17 cellular contexts compared by ENCODE assay signal in genomic region chr2:190896477-190896876, GRCh38. TPM values are rescaled to one million over a fixed set of nuclear protein-coding genes. Genes with fewer than 3 reads are reported as not detected.
DNase-seq lines count a peak whose midpoint lies in the region; ATAC-seq, FAIRE-seq and TF ChIP-seq lines count a peak whose summit lies in the region.
"Had no signal": no experiment of that assay in that cellular context is flagged by ENCODE, and none has a peak within 500 bp of the region (broad histone marks: within the 10 kb centered on the region; RNA-seq: fewer than 3 reads in every experiment).

No MANE protein-coding gene starts in this region.

- H3K36me3 ChIP-seq in CD8-positive, alpha-beta T cell (ENCODE audit: insufficient read depth, low read length), result peaks cover 19% of the 10 kb centered on the region
- H3K36me3 ChIP-seq in HUES6 (ENCODE audit: control insufficient read depth, insufficient read depth, low read length) (peaks cover 45% of the 10 kb centered on the region), K562 (ENCODE audit: control insufficient read depth, insufficient read depth, low read length) (peaks cover 71% of the 10 kb centered on the region)

- in situ Hi-C loops in K562 (cut with MboI), result no loop called here

- H3K4me1 ChIP-seq in CD8-positive, alpha-beta T cell (ENCODE audit: insufficient read depth, low read length), result peaks cover 15% of the 10 kb centered on the region
- H3K4me1 ChIP-seq in HUES6 (ENCODE audit: control insufficient read depth, insufficient read depth, low read length) (peaks cover 5% of the 10 kb centered on the region; the same call in 1 of the 2 replicates), K562 (replicated peaks in 1 of 2; ENCODE audit: control insufficient read depth in 2 of 2, insufficient read depth in 2 of 2, low read length in 2 of 2) (peaks cover 0 to 3% of the 10 kb centered on the region in 2 experiments; a peak in 3 of 5 replicates)

- H3K27me3 ChIP-seq in CD8-positive, alpha-beta T cell (ENCODE audit: insufficient read depth, low read length), result no peaks in the 10 kb centered on the region
- H3K27me3 ChIP-seq in HUES6 (ENCODE audit: control insufficient read depth, insufficient read depth, low read length), result no peaks in the 10 kb centered on the region
- no peaks in the 10 kb centered on the region for H3K27me3 ChIP-seq in K562 (ENCODE audit: control insufficient read depth in 2 of 2, insufficient read depth in 2 of 2, low read length in 2 of 2)
- H3K27me3 ChIP-seq: gastrocnemius medialis had no signal

- no peak for TF ChIP-seq CTCF in CD8-positive, alpha-beta T cell (IDR thresholded peaks at IDR 0.05)
- TF ChIP-seq CTCF in K562 (IDR thresholded peaks at IDR 0.05 in 2 of 3, conservative IDR thresholded peaks at IDR 0.05 in 1 of 3; ENCODE audit: insufficient read depth in 2 of 3, low read depth in 1 of 3, low read length in 3 of 3), result no peak
- TF ChIP-seq CTCF in mesothelial cell of epicardium (IDR thresholded peaks at IDR 0.05; ENCODE audit: unreplicated experiment), result no peak

- no peaks in the 10 kb centered on the region for H3K9me1 ChIP-seq in K562 (ENCODE audit: control insufficient read depth, insufficient read depth, low read length)

- H3K27ac Mint-ChIP-seq in CD8-positive, alpha-beta T cell, result peak overlapping the region; percentile 10
- peak overlapping the region; percentile 23 for H3K27ac Mint-ChIP-seq in mesothelial cell of epicardium

- H4K20me1 ChIP-seq in K562 (replicated peaks; ENCODE audit: control insufficient read depth, insufficient read depth, low read length), result no peaks in the 10 kb centered on the region

- H3K4me1 Mint-ChIP-seq in CD8-positive, alpha-beta T cell (ENCODE audit: low read depth), result peaks cover 39% of the 10 kb centered on the region
- peaks cover 14% of the 10 kb centered on the region for H3K4me1 Mint-ChIP-seq in mesothelial cell of epicardium

- FAIRE-seq in K562 (lab: Jason Lieb, UNC) (peak; percentile 48), H54 (lab: Jason Lieb, UNC) (no peak)

- peaks cover 50% of the 10 kb centered on the region for H3K36me3 Mint-ChIP-seq in CD8-positive, alpha-beta T cell
- H3K36me3 Mint-ChIP-seq in mesothelial cell of epicardium, result peaks cover 14% of the 10 kb centered on the region

- H3K4me3 Mint-ChIP-seq in CD8-positive, alpha-beta T cell, result no peak overlapping the region
- no peak overlapping the region for H3K4me3 Mint-ChIP-seq in mesothelial cell of epicardium

- no TSS peak for BruUV-seq in K562 (replicated peaks; lab: Mats Ljungman, UMichigan)

- no peaks in the 10 kb centered on the region for H3K9me3 Mint-ChIP-seq in CD8-positive, alpha-beta T cell
- H3K9me3 Mint-ChIP-seq in mesothelial cell of epicardium, result no peaks in the 10 kb centered on the region

- no peak overlapping the region for H3K4me3 ChIP-seq in CD8-positive, alpha-beta T cell (ENCODE audit: low read depth, low read length)
- H3K4me3 ChIP-seq in HUES6 (ENCODE audit: low read depth, low read length) (no peak overlapping the region), K562 (no peak overlapping the region)
- H3K4me3 ChIP-seq: gastrocnemius medialis had no signal

- intact Hi-C loops in CD8-positive, alpha-beta T cell (cut with DNase I, micrococcal nuclease), result loop anchor here (1.0 to 5.0 kb wide), 2 partner anchors 9 to 36 kb away; no protein-coding TSS in a partner anchor
- intact Hi-C loops in K562 (cut with micrococcal nuclease) (no loop called here), head of caudate nucleus (cut with DNase I) (no loop called here)

- no peak overlapping the region for H3K27ac ChIP-seq in CD8-positive, alpha-beta T cell (ENCODE audit: low read depth, low read length)
- H3K27ac ChIP-seq in HUES6 (ENCODE audit: low read depth, low read length) (peak overlapping the region; percentile 55; the same call in 1 of the 2 replicates), K562 (ENCODE audit: extremely low read depth, low read depth, low read length) (peak overlapping the region; percentile 54; the same call in 1 of the 3 replicates)
- H3K27ac ChIP-seq: gastrocnemius medialis had no signal

- no peak for ATAC-seq in CD8-positive, alpha-beta T cell
- peak; percentile 81 for ATAC-seq in K562
- no peak for ATAC-seq in HG02759 (IDR thresholded peaks at IDR 0.05; ENCODE audit: unreplicated experiment)
- ATAC-seq: gastrocnemius medialis had no signal

- 32% methylated on average over 4 of the region's 4 CpGs for WGBS in K562 (ENCODE audit: insufficient coverage, low coverage, missing lambda C conversion rate)

- no peak for DNase-seq in CD8-positive, alpha-beta T cell
- peak in 2 of 4 experiments; percentile 22 to 42 for DNase-seq in K562 (ENCODE audit: extremely low read depth in 1 of 4, low spot score in 3 of 4)
- no peak for DNase-seq in mesothelial cell of epicardium (ENCODE audit: low spot score in 2 of 2, unreplicated experiment in 2 of 2)
- no peak for DNase-seq in H54 (ENCODE audit: insufficient read length, low spot score)
- DNase-seq in NK-92 treated with Interleukin-12 subunit alpha and Interleukin-12 subunit beta, amount 100 ng/mL, for 24 hours (lab: John Stamatoyannopoulos, UW), result no peak
- DNase-seq in head of caudate nucleus, result no peak
- DNase-seq: activated CD4-positive, alpha-beta T cell treated with anti-CD3 and anti-CD28 coated beads, Interleukin-2, amount 50 U/mL, for 1 hour; activated gamma-delta T cell treated with Interleukin-2 at 50 U/mL for 16 hours; DND-41; gastrocnemius medialis; mesenchymal stem cell; NCI-H1930; NCI-H526; stimulated activated CD4-positive, alpha-beta T cell treated with anti-CD3 and anti-CD28 coated beads, Interleukin-12 subunit alpha, Interleukin-12 subunit beta, amount 100 ng/mL, for 4 hours; substantia nigra had no signal

- H3K9ac ChIP-seq in HUES6 (ENCODE audit: low read length), result no peak overlapping the region
- H3K9ac ChIP-seq in K562 (ENCODE audit: insufficient read depth in 1 of 2, low read depth in 2 of 2, low read length in 2 of 2), result no peak overlapping the region

- POLR2A ChIA-PET in CD8-positive, alpha-beta T cell (lab: Charles Lee), result no interaction called here
- POLR2A ChIA-PET in K562 (lab: Yijun Ruan, JAX), result interaction anchor here (1.0 to 1.3 kb wide), 3 partner anchors 10 to 15 kb away, joined by 3 to 4 read pairs (median 3); no protein-coding TSS in a partner anchor

- no peaks in the 10 kb centered on the region for H3K9me3 ChIP-seq in CD8-positive, alpha-beta T cell (ENCODE audit: low read length)
- no peaks in the 10 kb centered on the region for H3K9me3 ChIP-seq in HUES6 (ENCODE audit: control insufficient read depth, insufficient read depth, low read depth, low read length)
- H3K9me3 ChIP-seq in K562 (replicated peaks; ENCODE audit: control insufficient read depth, insufficient read depth, low read depth, low read length), result no peaks in the 10 kb centered on the region
- H3K9me3 ChIP-seq: gastrocnemius medialis had no signal

- H3K79me2 ChIP-seq in K562 (ENCODE audit: control insufficient read depth, insufficient read depth, low read length), result peaks cover 38% of the 10 kb centered on the region

- H2AFZ ChIP-seq in K562 (ENCODE audit: low read depth, low read length), result no peak overlapping the region

- no peak overlapping the region for H3K4me2 ChIP-seq in K562 (ENCODE audit: insufficient read depth, low read length)

- 0 out of 2 replicates have a peak, but pooled peaks have one; percentile 47 for TF ChIP-seq EP300 in K562 (IDR thresholded peaks at IDR 0.05; ENCODE audit: low read length)

- TF ChIP-seq RAD21 in K562 (CRISPR knock-in tag; conservative IDR thresholded peaks at IDR 0.05 in 1 of 2, IDR thresholded peaks at IDR 0.05 in 1 of 2), result no peak

- no peaks in the 10 kb centered on the region for H3K27me3 Mint-ChIP-seq in CD8-positive, alpha-beta T cell (ENCODE audit: low read depth)
- H3K27me3 Mint-ChIP-seq in mesothelial cell of epicardium (ENCODE audit: low read depth), result no peaks in the 10 kb centered on the region

- CTCF ChIA-PET in CD8-positive, alpha-beta T cell (lab: Charles Lee), result no interaction called here
- CTCF ChIA-PET in K562 (lab: Yijun Ruan, JAX; ENCODE audit: low intra/inter-chr PET ratio), result no interaction called here

- TF ChIP-seq POLR2A in K562 (conservative IDR thresholded peaks at IDR 0.05) (no peak), H54 (IDR thresholded peaks at IDR 0.05; ENCODE audit: low read depth, low read length) (no peak)

TF ChIP-seq in K562, 482 proteins besides CTCF, POLR2A, EP300 and RAD21 (continues in another document):
- TF ChIP-seq TRIM28 (IDR thresholded peaks at IDR 0.05) (peak; percentile 19; the same call in 1 of the 2 replicates), NCOA1 (IDR thresholded peaks at IDR 0.05; ENCODE audit: low read depth) (peak; percentile 55; the same call in 1 of the 2 replicates)
- TF ChIP-seq, protein P1, sequence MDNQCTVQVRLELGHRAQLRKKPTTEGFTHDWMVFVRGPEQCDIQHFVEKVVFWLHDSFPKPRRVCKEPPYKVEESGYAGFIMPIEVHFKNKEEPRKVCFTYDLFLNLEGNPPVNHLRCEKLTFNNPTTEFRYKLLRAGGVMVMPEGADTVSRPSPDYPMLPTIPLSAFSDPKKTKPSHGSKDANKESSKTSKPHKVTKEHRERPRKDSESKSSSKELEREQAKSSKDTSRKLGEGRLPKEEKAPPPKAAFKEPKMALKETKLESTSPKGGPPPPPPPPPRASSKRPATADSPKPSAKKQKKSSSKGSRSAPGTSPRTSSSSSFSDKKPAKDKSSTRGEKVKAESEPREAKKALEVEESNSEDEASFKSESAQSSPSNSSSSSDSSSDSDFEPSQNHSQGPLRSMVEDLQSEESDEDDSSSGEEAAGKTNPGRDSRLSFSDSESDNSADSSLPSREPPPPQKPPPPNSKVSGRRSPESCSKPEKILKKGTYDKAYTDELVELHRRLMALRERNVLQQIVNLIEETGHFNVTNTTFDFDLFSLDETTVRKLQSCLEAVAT (IDR thresholded peaks at IDR 0.05), result no peak

RNA-seq across cellular contexts. Expression of gene GLS, which starts 15.9 kb away (rescaled TPM):
- 100 to 1,000 TPM; 254 to 265 TPM for total RNA-seq in CD8-positive, alpha-beta T cell
- 87.7 and 267 TPM in 2 replicates for total RNA-seq in K562 (2011; cell fraction: chromatin; rRNA removed; ENCODE audit: low replicate concordance)
- total RNA-seq in K562 (2011; cell fraction: nucleolus; rRNA removed), result 28.9 and 43.6 TPM in 2 replicates
- 97.4 and 145 TPM in 2 replicates for total RNA-seq in K562 (2011; cell fraction: nucleoplasm; rRNA removed)
- total RNA-seq in K562 (2014; rRNA removed) (60.8 and 63.2 TPM in 2 replicates), K562 (2014; rRNA removed; fragmentation: Illumina TruSeq; extraction: Trizol) (77.5 and 84.1 TPM in 2 replicates), K562 (2015; rRNA removed; fragmentation: Illumina TruSeq; extraction: Trizol) (45.6 and 48.2 TPM in 2 replicates), K562 (2021) (60.2 and 71.3 TPM in 2 replicates), mesothelial cell of epicardium (185 to 192 TPM (median 190 TPM) in 3 replicates)
- polyA plus RNA-seq in K562 (2011; rRNA removed) (44.4 and 61.7 TPM in 2 replicates), K562 (2014; fragmentation: Illumina TruSeq; extraction: Trizol) (31.9 and 36.7 TPM in 2 replicates), K562 (2014; fragmentation: Nextera tagmentation; extraction: Ambion mirVana) (10 to 100 TPM; 13.7 to 17.0 TPM), K562 (2014; rRNA removed) (29.8 and 35.9 TPM in 2 replicates)
- 6.6 and 10.9 TPM in 2 replicates for polyA plus RNA-seq in K562 (2011; cell fraction: cytosol; rRNA removed)
- polyA plus RNA-seq in K562 (2011; cell fraction: nucleus; rRNA removed), result 45.9 and 60.0 TPM in 2 replicates
- polyA plus RNA-seq in K562 (2012), result 19.3 and 36.3 TPM in 2 replicates
- polyA minus RNA-seq in K562 (2011; rRNA and poly(A)+ RNA removed), result 144 and 159 TPM in 2 replicates
- 27.4 and 44.4 TPM in 2 replicates for polyA minus RNA-seq in K562 (2011; cell fraction: cytosol; rRNA and poly(A)+ RNA removed)
- polyA minus RNA-seq in K562 (2011; cell fraction: nucleus; rRNA and poly(A)+ RNA removed), result 73.0 and 110 TPM in 2 replicates

Comparison
In these comparisons a context has a peak if more than half of its experiments do, and no peak if none do; other contexts are left out.
1. intact Hi-C loops: an anchor here in CD8-positive, alpha-beta T cell (1.0 to 5.0 kb wide); none called in K562 and head of caudate nucleus.